In genomic region chr2:219159771-219160185, GRCh38 we compare ENCODE assay signal across 8 cellular contexts. TPM values are rescaled to one million over a fixed set of nuclear protein-coding genes. Genes with fewer than 3 reads are reported as not detected.
A peak's percentile ranks its signal among the peaks of the same experiment; 100 is the strongest.
DNase-seq lines count a peak whose midpoint lies in the region; ATAC-seq and TF ChIP-seq lines count a peak whose summit lies in the region.

No MANE protein-coding gene starts in this region.

- peaks cover 17% of the 10 kb centered on the region for H3K4me1 Mint-ChIP-seq in activated T-helper 2 cell treated with anti-CD3 and anti-CD28 coated beads, Interferon-gamma antibody, Interleukin-2, Interleukin-4, amounts not matched to agents 10 μg/mL and 5 μg/mL and 100 μg/mL, durations not matched to agents 14 hours and 24 hours and 36 hours (ENCODE audit: low read depth)

- H3K4me3 Mint-ChIP-seq in activated T-helper 2 cell treated with anti-CD3 and anti-CD28 coated beads, Interferon-gamma antibody, Interleukin-2, Interleukin-4, amounts not matched to agents 10 μg/mL and 5 μg/mL and 100 μg/mL, durations not matched to agents 14 hours and 24 hours and 36 hours (ENCODE audit: low read depth) = peak overlapping the region; percentile 87

- DNase-seq in AG09309 (ENCODE audit: low read depth) = no peak
- peak; percentile 3 for DNase-seq in HCEC 1CT
- DNase-seq in activated T-helper 2 cell treated with anti-CD3 and anti-CD28 coated beads, Interferon-gamma antibody, Interleukin-2, Interleukin-4, amounts not matched to agents 10 μg/mL and 5 μg/mL and 100 μg/mL, durations not matched to agents 14 hours and 24 hours and 36 hours (ENCODE audit: low spot score) = no peak
- no peak for DNase-seq in uterus
- DNase-seq in activated effector memory CD4-positive, alpha-beta T cell treated with anti-CD3 and anti-CD28 coated beads, Interleukin-2, amount 50 U/mL, for 16 hours = no peak

- H3K9me3 ChIP-seq in liver (ENCODE audit: control insufficient read depth in 4 of 4, low read length in 3 of 4) (no peaks in the 10 kb centered on the region), uterus (no peaks in the 10 kb centered on the region)

- H3K4me1 ChIP-seq in liver (ENCODE audit: control insufficient read depth in 4 of 4, insufficient read depth in 4 of 4, low read length in 3 of 4) = peaks cover 2 to 17% (median 13%) of the 10 kb centered on the region in 4 donors
- peaks cover 0 to 4% of the 10 kb centered on the region in 2 donors for H3K4me1 ChIP-seq in uterus

- H3K27me3 Mint-ChIP-seq in activated T-helper 2 cell treated with anti-CD3 and anti-CD28 coated beads, Interferon-gamma antibody, Interleukin-2, Interleukin-4, amounts not matched to agents 10 μg/mL and 5 μg/mL and 100 μg/mL, durations not matched to agents 14 hours and 24 hours and 36 hours (ENCODE audit: low read depth) = no peaks in the 10 kb centered on the region

- TF ChIP-seq CTCF in AG09309 (IDR thresholded peaks at IDR 0.05; ENCODE audit: control insufficient read depth, insufficient read depth, low read depth, low read length, missing control alignments) = no peak
- no peak for TF ChIP-seq CTCF in liver (IDR thresholded peaks at IDR 0.05; ENCODE audit: low read depth, low read length, missing input control)
- TF ChIP-seq CTCF in uterus (IDR thresholded peaks at IDR 0.05) = no peak

- peaks cover 3 to 16% (median 11%) of the 10 kb centered on the region in 4 donors for H3K36me3 ChIP-seq in liver (ENCODE audit: control insufficient read depth in 4 of 4, insufficient read depth in 3 of 4, low read depth in 1 of 4, low read length in 3 of 4)
- no peaks in the 10 kb centered on the region for H3K36me3 ChIP-seq in uterus

- intact Hi-C loops in activated T-helper 2 cell treated with anti-CD3 and anti-CD28 coated beads, Interferon-gamma antibody, Interleukin-2, Interleukin-4, amounts not matched to agents 10 μg/mL and 5 μg/mL and 100 μg/mL, durations not matched to agents 14 hours and 24 hours and 36 hours (cut with micrococcal nuclease) = loop anchor here (1.0 to 2.0 kb wide), 12 partner anchors 18 to 591 kb away; partner anchors contain the start of genes ABCB6, ANKZF1, ATG9A and CNOT9
- intact Hi-C loops in uterus (cut with DNase I; ENCODE audit: low total_unique reads) = loop anchor here (5.0 kb wide), 2 partner anchors 102 to 138 kb away; no protein-coding TSS in a partner anchor

- H3K27ac Mint-ChIP-seq in activated T-helper 2 cell treated with anti-CD3 and anti-CD28 coated beads, Interferon-gamma antibody, Interleukin-2, Interleukin-4, amounts not matched to agents 10 μg/mL and 5 μg/mL and 100 μg/mL, durations not matched to agents 14 hours and 24 hours and 36 hours = peak overlapping the region; percentile 93

- H3K4me3 ChIP-seq in AG09309 (ENCODE audit: control insufficient read depth, low read depth, low read length) = peak overlapping the region; percentile 66
- H3K4me3 ChIP-seq in liver (ENCODE audit: low read depth in 1 of 3, low read length in 3 of 3) = peak overlapping the region; percentile 31 to 75 (median 67)
- peak overlapping the region; percentile 77 to 94 for H3K4me3 ChIP-seq in uterus

- peaks cover 16% of the 10 kb centered on the region for H3K36me3 Mint-ChIP-seq in activated T-helper 2 cell treated with anti-CD3 and anti-CD28 coated beads, Interferon-gamma antibody, Interleukin-2, Interleukin-4, amounts not matched to agents 10 μg/mL and 5 μg/mL and 100 μg/mL, durations not matched to agents 14 hours and 24 hours and 36 hours (ENCODE audit: low read depth)

- no peak for ATAC-seq in GM18858 (IDR thresholded peaks at IDR 0.05; ENCODE audit: unreplicated experiment)
- ATAC-seq in GM18873 (IDR thresholded peaks at IDR 0.05; ENCODE audit: low FRiP score, unreplicated experiment) = no peak

- H3K27me3 ChIP-seq in liver (ENCODE audit: control insufficient read depth in 4 of 4, insufficient read depth in 4 of 4, low read length in 3 of 4) (no peaks in the 10 kb centered on the region), uterus (no peaks in the 10 kb centered on the region)

- H3K27ac ChIP-seq in liver (ENCODE audit: low read depth in 1 of 2, low read length in 2 of 2) (peak overlapping the region; percentile 92 to 97), uterus (peak overlapping the region; percentile 94 to 98)

- no peaks in the 10 kb centered on the region for H3K9me3 Mint-ChIP-seq in activated T-helper 2 cell treated with anti-CD3 and anti-CD28 coated beads, Interferon-gamma antibody, Interleukin-2, Interleukin-4, amounts not matched to agents 10 μg/mL and 5 μg/mL and 100 μg/mL, durations not matched to agents 14 hours and 24 hours and 36 hours

- TF ChIP-seq RAD21 in liver (IDR thresholded peaks at IDR 0.05) = no peak

- WGBS in liver = 8% methylated on average over 18 of the region's 18 CpGs

- no peak for TF ChIP-seq POLR2A in uterus (IDR thresholded peaks at IDR 0.05)

- H3K9ac ChIP-seq in liver (ENCODE audit: low read depth in 1 of 2, low read length in 2 of 2) = peak overlapping the region; percentile 10 to 49

TF ChIP-seq in liver, 16 proteins besides CTCF, POLR2A, EP300 and RAD21 (continues in another document):
- TF ChIP-seq YY1 (IDR thresholded peaks at IDR 0.05) (no peak), GABPA (IDR thresholded peaks at IDR 0.05 in 1 of 2, conservative IDR thresholded peaks at IDR 0.05 in 1 of 2) (no peak), MAX (IDR thresholded peaks at IDR 0.05) (no peak), NR2F2 (IDR thresholded peaks at IDR 0.05) (no peak), REST (IDR thresholded peaks at IDR 0.05) (no peak), HNF4A (conservative IDR thresholded peaks at IDR 0.05) (no peak), RXRA (IDR thresholded peaks at IDR 0.05) (no peak), FOXA1 (IDR thresholded peaks at IDR 0.05) (no peak), TAF1 (conservative IDR thresholded peaks at IDR 0.05) (no peak), ATF3 (IDR thresholded peaks at IDR 0.05) (no peak), EGR1 (IDR thresholded peaks at IDR 0.05; ENCODE audit: low read depth in 2 of 2) (no peak), HNF4G (IDR thresholded peaks at IDR 0.05) (no peak)

RNA-seq across cellular contexts. Expression of gene NHEJ1, which starts 0.8 kb away (rescaled TPM):
- total RNA-seq in activated T-helper 2 cell treated with anti-CD3 and anti-CD28 coated beads, Interferon-gamma antibody, Interleukin-2, Interleukin-4, amounts not matched to agents 10 μg/mL and 5 μg/mL and 100 μg/mL, durations not matched to agents 14 hours and 24 hours and 36 hours = 15.9 and 22.9 TPM in 2 replicates
- total RNA-seq in liver (10 to 100 TPM; 11.8 to 13.5 TPM), uterus (100 to 1,000 TPM in 1 of 4 donors, 10 to 100 TPM in 3; 15.0 to 162 (median 18.1) TPM)
- 1 to 10 TPM; 6.1 to 8.0 TPM for polyA plus RNA-seq in liver

RNA-seq across cellular contexts. Expression of gene SLC23A3, which starts 10.1 kb away (rescaled TPM):
- total RNA-seq in activated T-helper 2 cell treated with anti-CD3 and anti-CD28 coated beads, Interferon-gamma antibody, Interleukin-2, Interleukin-4, amounts not matched to agents 10 μg/mL and 5 μg/mL and 100 μg/mL, durations not matched to agents 14 hours and 24 hours and 36 hours = 1.3 and 1.9 TPM in 2 replicates
- total RNA-seq in liver (1 to 10 TPM in 1 of 2 donors, under 1 TPM in 1; 0.23 to 2.4 TPM), uterus (1 to 10 TPM in 2 of 4 donors, under 1 TPM in 1, not detected in 1; 0.26 to 8.1 (median 1.8) TPM)
- polyA plus RNA-seq in liver = under 1 TPM; 0.38 to 0.94 TPM

RNA-seq across cellular contexts. Expression of gene CNPPD1, which starts 16.9 kb away (rescaled TPM):
- total RNA-seq in activated T-helper 2 cell treated with anti-CD3 and anti-CD28 coated beads, Interferon-gamma antibody, Interleukin-2, Interleukin-4, amounts not matched to agents 10 μg/mL and 5 μg/mL and 100 μg/mL, durations not matched to agents 14 hours and 24 hours and 36 hours = 56.6 and 58.5 TPM in 2 replicates
- total RNA-seq in liver (10 to 100 TPM; 16.5 to 39.8 TPM), uterus (10 to 100 TPM in 3 of 4 donors, 1 to 10 TPM in 1; 3.1 to 56.2 (median 35.8) TPM)
- 10 to 100 TPM; 16.7 to 26.5 TPM for polyA plus RNA-seq in liver

RNA-seq across cellular contexts. Expression of gene RETREG2, which starts 18.3 kb away (rescaled TPM):
- 52.5 and 57.4 TPM in 2 replicates for total RNA-seq in activated T-helper 2 cell treated with anti-CD3 and anti-CD28 coated beads, Interferon-gamma antibody, Interleukin-2, Interleukin-4, amounts not matched to agents 10 μg/mL and 5 μg/mL and 100 μg/mL, durations not matched to agents 14 hours and 24 hours and 36 hours
- total RNA-seq in liver (10 to 100 TPM; 34.1 to 41.2 TPM), uterus (100 to 1,000 TPM in 1 of 4 donors, 10 to 100 TPM in 3; 18.2 to 216 (median 74.9) TPM)
- polyA plus RNA-seq in liver = 10 to 100 TPM; 21.7 to 42.8 TPM

RNA-seq across cellular contexts. Expression of gene ZFAND2B, which starts 46.8 kb away (rescaled TPM):
- 27.3 and 33.5 TPM in 2 replicates for total RNA-seq in activated T-helper 2 cell treated with anti-CD3 and anti-CD28 coated beads, Interferon-gamma antibody, Interleukin-2, Interleukin-4, amounts not matched to agents 10 μg/mL and 5 μg/mL and 100 μg/mL, durations not matched to agents 14 hours and 24 hours and 36 hours
- 10 to 100 TPM; 19.6 to 29.8 TPM for total RNA-seq in liver
- polyA plus RNA-seq in liver = 10 to 100 TPM; 21.9 to 53.8 TPM
- total RNA-seq in uterus = 100 to 1,000 TPM in 1 of 4 donors, 10 to 100 TPM in 3; 21.7 to 212 (median 45.2) TPM
